In genomic region chr3:150020527-150020926, GRCh38 we compare ENCODE assay signal across 18 cellular contexts. TPM values are rescaled to one million over a fixed set of nuclear protein-coding genes. Genes with fewer than 3 reads are reported as not detected.
A peak's percentile ranks its signal among the peaks of the same experiment; 100 is the strongest.
DNase-seq lines count a peak whose midpoint lies in the region; ATAC-seq and TF ChIP-seq lines count a peak whose summit lies in the region.
"Had no signal": no experiment of that assay in that cellular context is flagged by ENCODE, and none has a peak within 500 bp of the region (broad histone marks: within the 10 kb centered on the region; RNA-seq: fewer than 3 reads in every experiment).

No MANE protein-coding gene starts in this region.

- H3K4me3 ChIP-seq in astrocyte of the spinal cord (ENCODE audit: low read depth, low read length) = no peak overlapping the region
- H3K4me3 ChIP-seq: GM23338, spleen, suprapubic skin had no signal

- DNase-seq in AG20443 (ENCODE audit: low spot score) (peak; percentile 50), M059J (ENCODE audit: low read depth) (peak; percentile 53), astrocyte of the spinal cord (ENCODE audit: low read depth, low spot score) (peak; percentile 26), hepatic stellate cell (ENCODE audit: low spot score) (peak; percentile 34), DMS153 treated with DMSO at 0.1 percent for 48 hours (lab: John Stamatoyannopoulos, UW; ENCODE audit: unreplicated experiment) (no peak), globus pallidus (ENCODE audit: low spot score) (no peak), Ammon's horn (ENCODE audit: low spot score) (no peak)
- DNase-seq: COR-L47, GDM1, head of caudate nucleus, NCI-H1436 treated with DMSO at 0.1 percent for 48 hours, SIG-M5, spleen, T-helper 2 cell had no signal

- no peak for TF ChIP-seq CTCF in astrocyte of the spinal cord (IDR thresholded peaks at IDR 0.05; ENCODE audit: low read depth, low read length)

- in situ Hi-C loops in astrocyte of the spinal cord (cut with HindIII; ENCODE audit: low sequenced_read_pairs) = no loop called here

- no peak for ATAC-seq in HG03280 (IDR thresholded peaks at IDR 0.05; ENCODE audit: unreplicated experiment)
- ATAC-seq: GM23338; natural killer cell treated with Interleukin-12 subunit alpha and Interleukin-12 subunit beta and Interleukin-15 and Interleukin-18, amount 100 ng/mL, for 72 hours had no signal

RNA-seq across cellular contexts. Expression of gene PFN2, which starts 49.8 kb away (rescaled TPM):
- total RNA-seq in M059J (2014; rRNA removed; shearing (Covaris generic)) = 393 and 470 TPM in 2 replicates

Comparison
In these comparisons a context has a peak if more than half of its experiments do, and no peak if none do; other contexts are left out.
1. DNase-seq: peak in AG20443 (single experiment), M059J (single experiment), astrocyte of the spinal cord (single experiment) and hepatic stellate cell (single experiment); none in DMS153 treated with DMSO at 0.1 percent for 48 hours (single experiment), globus pallidus (single experiment) and Ammon's horn (single experiment).